In genomic region chr19:34215006-34215665, GRCh38 we compare ENCODE assay signal across 12 cellular contexts.
"Had no signal": no experiment of that assay in that cellular context is flagged by ENCODE, and none has a peak within 500 bp of the region (broad histone marks: within the 10 kb centered on the region; RNA-seq: fewer than 3 reads in every experiment).

No MANE protein-coding gene starts in this region.

- H3K27ac ChIP-seq: adrenal gland, epithelial cell of prostate, heart left ventricle, pancreas had no signal

- H3K4me3 ChIP-seq: adrenal gland, heart left ventricle, lung, pancreas had no signal

- ATAC-seq: heart left ventricle, left colon had no signal

- H3K9me3 Mint-ChIP-seq: activated CD4-positive, alpha-beta T cell treated with anti-CD3 and anti-CD28 coated beads, Interleukin-2, amount 10 ng/mL, durations not matched to agents 24 days and 14 days had no signal

- H3K9me3 ChIP-seq: adrenal gland, heart left ventricle, pancreas had no signal

- H3K27me3 ChIP-seq: adrenal gland, heart left ventricle, pancreas had no signal

- H3K27ac Mint-ChIP-seq: activated CD4-positive, alpha-beta T cell treated with anti-CD3 and anti-CD28 coated beads, Interleukin-2, amount 10 ng/mL, durations not matched to agents 24 days and 14 days had no signal

- DNase-seq: activated CD4-positive, alpha-beta T cell treated with anti-CD3 and anti-CD28 coated beads, Interleukin-2, amount 10 ng/mL, durations not matched to agents 24 days and 14 days; activated CD4-positive, CD25-positive, alpha-beta regulatory T cell; activated T-cell treated with anti-CD3 and anti-CD28 coated beads for 4 hours; adrenal gland; foreskin melanocyte; heart left ventricle; left colon; midbrain; pancreas; stimulated activated CD4-positive, alpha-beta T cell treated with anti-CD3 and anti-CD28 coated beads, Interleukin-1b, Interleukin-23, amount 100 ng/mL, for 48 hours had no signal

- H3K4me3 Mint-ChIP-seq: activated CD4-positive, alpha-beta T cell treated with anti-CD3 and anti-CD28 coated beads, Interleukin-2, amount 10 ng/mL, durations not matched to agents 24 days and 14 days had no signal

- H3K27me3 Mint-ChIP-seq: activated CD4-positive, alpha-beta T cell treated with anti-CD3 and anti-CD28 coated beads, Interleukin-2, amount 10 ng/mL, durations not matched to agents 24 days and 14 days had no signal
